ENCODE assay signal across 16 cellular contexts in the genomic region with DNA sequence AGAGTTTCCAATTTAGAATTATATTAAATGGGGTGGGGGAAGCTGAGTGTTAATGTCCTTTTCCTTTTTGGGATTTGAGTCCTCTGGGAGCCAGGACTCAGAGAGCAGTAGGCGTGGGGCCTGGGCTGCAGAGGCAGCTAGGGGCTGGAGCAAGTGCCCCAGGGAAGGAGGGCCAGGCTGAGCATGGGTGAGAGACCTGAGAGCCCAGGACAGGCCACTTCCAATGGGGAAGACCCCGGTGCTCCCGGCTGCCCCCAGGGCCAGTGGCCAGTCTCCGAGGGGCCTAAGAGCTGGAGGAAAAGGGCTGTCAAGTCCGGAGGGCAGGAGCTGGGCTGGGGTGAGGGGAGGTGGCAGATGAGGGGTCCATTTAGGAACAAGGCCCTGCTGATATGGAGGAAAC.
DNase-seq lines count a peak whose midpoint lies in the region; ATAC-seq and TF ChIP-seq lines count a peak whose summit lies in the region.
"Had no signal": no experiment of that assay in that cellular context is flagged by ENCODE, and none has a peak within 500 bp of the region (broad histone marks: within the 10 kb centered on the region; RNA-seq: fewer than 3 reads in every experiment).

No MANE protein-coding gene starts in this region.

- peaks cover 0 to 4% of the 10 kb centered on the region in 2 donors for H3K4me1 ChIP-seq in right atrium auricular region
- H3K4me1 ChIP-seq in heart right ventricle: no peaks in the 10 kb centered on the region
- no peaks in the 10 kb centered on the region for H3K4me1 ChIP-seq in vagina

- H3K36me3 Mint-ChIP-seq in glutamatergic neuron (ENCODE audit: unreplicated experiment): no peaks in the 10 kb centered on the region
- H3K36me3 Mint-ChIP-seq: CD4-positive, alpha-beta memory T cell had no signal

- TF ChIP-seq POLR2A in vagina (IDR thresholded peaks at IDR 0.05): no peak

- peak; percentile 26 for DNase-seq in right atrium auricular region (ENCODE audit: low spot score)
- DNase-seq in heart right ventricle: no peak
- no peak for DNase-seq in glutamatergic neuron
- DNase-seq in vagina (ENCODE audit: extremely low spot score in 2 of 2): peak; percentile 69 to 85
- DNase-seq in posterior cingulate gyrus: no peak
- DNase-seq: C1 segment of cervical spinal cord; Calu3; CD4-positive, alpha-beta memory T cell; COR-L47; DMS53; DMS79 treated with DMSO at 0.1 percent for 48 hours; GF-D8; GM23248; H7; HCEC 1CT had no signal

- no peak overlapping the region for H3K27ac ChIP-seq in right atrium auricular region
- no peak overlapping the region for H3K27ac ChIP-seq in heart right ventricle
- H3K27ac ChIP-seq in vagina: no peak overlapping the region
- H3K27ac ChIP-seq: GM23248 had no signal

- TF ChIP-seq CTCF in right atrium auricular region (IDR thresholded peaks at IDR 0.05): no peak
- no peak for TF ChIP-seq CTCF in heart right ventricle (IDR thresholded peaks at IDR 0.05)
- no peak for TF ChIP-seq CTCF in glutamatergic neuron (IDR thresholded peaks at IDR 0.05; ENCODE audit: partially characterized antibody, unreplicated experiment)
- no peak for TF ChIP-seq CTCF in vagina (IDR thresholded peaks at IDR 0.05)

- peaks cover 4% of the 10 kb centered on the region for H3K27me3 Mint-ChIP-seq in glutamatergic neuron (ENCODE audit: unreplicated experiment)

- peak overlapping the region; percentile 10 for H3K27ac Mint-ChIP-seq in glutamatergic neuron (ENCODE audit: unreplicated experiment)
- H3K27ac Mint-ChIP-seq: CD4-positive, alpha-beta memory T cell had no signal

- no peak overlapping the region for H3K4me3 ChIP-seq in right atrium auricular region
- no peak overlapping the region for H3K4me3 ChIP-seq in heart right ventricle
- H3K4me3 ChIP-seq in vagina: no peak overlapping the region
- H3K4me3 ChIP-seq: GM23248 had no signal

- H3K9me3 ChIP-seq in right atrium auricular region (no peaks in the 10 kb centered on the region), heart right ventricle (no peaks in the 10 kb centered on the region), vagina (no peaks in the 10 kb centered on the region)

- WGBS in heart right ventricle, 2 donors: 75 to 83% methylated on average over 5 of the region's 5 CpGs

- no peaks in the 10 kb centered on the region for H3K9me3 Mint-ChIP-seq in glutamatergic neuron (ENCODE audit: unreplicated experiment)
- H3K9me3 Mint-ChIP-seq: CD4-positive, alpha-beta memory T cell had no signal

- H3K36me3 ChIP-seq in right atrium auricular region (no peaks in the 10 kb centered on the region), heart right ventricle (no peaks in the 10 kb centered on the region), vagina (no peaks in the 10 kb centered on the region)

- ATAC-seq in heart right ventricle (no peak), GM19455 (IDR thresholded peaks at IDR 0.05; ENCODE audit: unreplicated experiment) (no peak)

- intact Hi-C loops in heart right ventricle (cut with DNase I) (no loop called here), vagina (cut with DNase I) (no loop called here), posterior cingulate gyrus (cut with DNase I) (no loop called here)

- no peaks in the 10 kb centered on the region for H3K27me3 ChIP-seq in right atrium auricular region
- H3K27me3 ChIP-seq in heart right ventricle: peaks cover 0 to 28% (median 0%) of the 10 kb centered on the region in 7 donors
- no peaks in the 10 kb centered on the region for H3K27me3 ChIP-seq in vagina

- H3K4me1 Mint-ChIP-seq in glutamatergic neuron (ENCODE audit: low read depth, unreplicated experiment): peaks cover 26% of the 10 kb centered on the region
- H3K4me1 Mint-ChIP-seq: CD4-positive, alpha-beta memory T cell had no signal

- peak overlapping the region; percentile 53 for H3K4me3 Mint-ChIP-seq in glutamatergic neuron (ENCODE audit: unreplicated experiment)
- H3K4me3 Mint-ChIP-seq: CD4-positive, alpha-beta memory T cell had no signal

Comparison
In these comparisons a context has a peak if more than half of its experiments do, and no peak if none do; other contexts are left out.
1. DNase-seq: peak in right atrium auricular region (single experiment) and vagina (2 of 2); none in heart right ventricle (0 of 2), glutamatergic neuron (single experiment) and posterior cingulate gyrus (0 of 10).